In genomic region chr7:92335574-92335973, GRCh38 we compare ENCODE assay signal across 21 cellular contexts.
"Had no signal": no experiment of that assay in that cellular context is flagged by ENCODE, and none has a peak within 500 bp of the region (broad histone marks: within the 10 kb centered on the region; RNA-seq: fewer than 3 reads in every experiment).

No MANE protein-coding gene starts in this region.

- H3K4me2 ChIP-seq: hepatocyte had no signal

- DNase-seq: dermis blood vessel endothelial cell; dorsolateral prefrontal cortex; effector CD4-positive, alpha-beta T cell; effector memory CD4-positive, alpha-beta T cell; heart left ventricle; hypothalamus; left cardiac atrium; left lung; left ventricle myocardium superior; lower lobe of right lung; mesenchymal stem cell; naive thymus-derived CD4-positive, alpha-beta T cell had no signal

- H3K4me3 ChIP-seq: coronary artery, dorsolateral prefrontal cortex, esophagus muscularis mucosa, gastroesophageal sphincter, heart left ventricle, hepatocyte, left lung, lower lobe of right lung had no signal

- H2AFZ ChIP-seq: hepatocyte had no signal

- H3K9me3 ChIP-seq: esophagus muscularis mucosa, gastroesophageal sphincter, lower lobe of right lung had no signal

- ATAC-seq: foreskin keratinocyte; gastroesophageal sphincter; heart left ventricle; left cardiac atrium; left lung; left ventricle myocardium superior; lower lobe of right lung; naive thymus-derived CD4-positive, alpha-beta T cell had no signal

- H3K27ac ChIP-seq: coronary artery, esophagus muscularis mucosa, foreskin keratinocyte, gastroesophageal sphincter, heart left ventricle, hepatocyte, left lung, lower lobe of right lung had no signal

- FAIRE-seq: endothelial cell of umbilical vein, islet of Langerhans, keratinocyte had no signal

- H3K27me3 Mint-ChIP-seq: naive thymus-derived CD4-positive, alpha-beta T cell had no signal

- H3K4me1 ChIP-seq: esophagus muscularis mucosa, gastroesophageal sphincter, heart left ventricle, left lung, lower lobe of right lung had no signal

- H3K27ac Mint-ChIP-seq: mesothelial cell of epicardium had no signal

- H3K79me2 ChIP-seq: hepatocyte had no signal

- H3K36me3 ChIP-seq: lower lobe of right lung had no signal

- H3K27me3 ChIP-seq: dorsolateral prefrontal cortex, esophagus muscularis mucosa, foreskin keratinocyte, gastroesophageal sphincter, heart left ventricle, hepatocyte, left lung had no signal

- H3K4me1 Mint-ChIP-seq: mesothelial cell of epicardium had no signal

- H3K4me3 Mint-ChIP-seq: mesothelial cell of epicardium; naive thymus-derived CD4-positive, alpha-beta T cell had no signal
